1 cellular context compared by ENCODE assay signal in genomic region chr15:89774492-89774891, GRCh38.
TF ChIP-seq lines count a peak whose summit lies in the region.

No MANE protein-coding gene starts in this region.

TF ChIP-seq in IMR-90, 13 proteins besides CTCF, POLR2A, EP300 and RAD21:
- TF ChIP-seq, protein P1, sequence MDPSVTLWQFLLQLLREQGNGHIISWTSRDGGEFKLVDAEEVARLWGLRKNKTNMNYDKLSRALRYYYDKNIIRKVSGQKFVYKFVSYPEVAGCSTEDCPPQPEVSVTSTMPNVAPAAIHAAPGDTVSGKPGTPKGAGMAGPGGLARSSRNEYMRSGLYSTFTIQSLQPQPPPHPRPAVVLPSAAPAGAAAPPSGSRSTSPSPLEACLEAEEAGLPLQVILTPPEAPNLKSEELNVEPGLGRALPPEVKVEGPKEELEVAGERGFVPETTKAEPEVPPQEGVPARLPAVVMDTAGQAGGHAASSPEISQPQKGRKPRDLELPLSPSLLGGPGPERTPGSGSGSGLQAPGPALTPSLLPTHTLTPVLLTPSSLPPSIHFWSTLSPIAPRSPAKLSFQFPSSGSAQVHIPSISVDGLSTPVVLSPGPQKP (IDR thresholded peaks at IDR 0.05; ENCODE audit: borderline replicate concordance, low read depth, low read length): no peak
- TF ChIP-seq CEBPB (IDR thresholded peaks at IDR 0.05; ENCODE audit: low read depth, low read length) (no peak), MAZ (IDR thresholded peaks at IDR 0.05; ENCODE audit: borderline replicate concordance, low read depth, low read length) (no peak), CHD1 (IDR thresholded peaks at IDR 0.05; ENCODE audit: low read depth, low read length) (no peak), SMC3 (IDR thresholded peaks at IDR 0.05; ENCODE audit: low read depth, low read length) (no peak), MXI1 (IDR thresholded peaks at IDR 0.05; ENCODE audit: borderline replicate concordance, low read depth, low read length) (no peak), RCOR1 (IDR thresholded peaks at IDR 0.05; ENCODE audit: insufficient replicate concordance, low read length) (no peak), MAFK (IDR thresholded peaks at IDR 0.05; ENCODE audit: low read depth, low read length) (no peak), RFX5 (IDR thresholded peaks at IDR 0.05; ENCODE audit: low read depth, low read length) (no peak), FOS (IDR thresholded peaks at IDR 0.05; ENCODE audit: low read depth, low read length) (no peak), BHLHE40 (IDR thresholded peaks at IDR 0.05; ENCODE audit: low read depth, low read length) (no peak), NFE2L2 (IDR thresholded peaks at IDR 0.05; ENCODE audit: low read depth, low read length) (no peak)
- TF ChIP-seq, protein P2, sequence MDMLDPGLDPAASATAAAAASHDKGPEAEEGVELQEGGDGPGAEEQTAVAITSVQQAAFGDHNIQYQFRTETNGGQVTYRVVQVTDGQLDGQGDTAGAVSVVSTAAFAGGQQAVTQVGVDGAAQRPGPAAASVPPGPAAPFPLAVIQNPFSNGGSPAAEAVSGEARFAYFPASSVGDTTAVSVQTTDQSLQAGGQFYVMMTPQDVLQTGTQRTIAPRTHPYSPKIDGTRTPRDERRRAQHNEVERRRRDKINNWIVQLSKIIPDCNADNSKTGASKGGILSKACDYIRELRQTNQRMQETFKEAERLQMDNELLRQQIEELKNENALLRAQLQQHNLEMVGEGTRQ (IDR thresholded peaks at IDR 0.05; ENCODE audit: low read depth, low read length): no peak
